14 cellular contexts compared by ENCODE assay signal in genomic region chr7:91128574-91129348, GRCh38.
A peak's percentile ranks its signal among the peaks of the same experiment; 100 is the strongest.
DNase-seq lines count a peak whose midpoint lies in the region; ATAC-seq and TF ChIP-seq lines count a peak whose summit lies in the region.
"Had no signal": no experiment of that assay in that cellular context is flagged by ENCODE, and none has a peak within 500 bp of the region (broad histone marks: within the 10 kb centered on the region; RNA-seq: fewer than 3 reads in every experiment).

No MANE protein-coding gene starts in this region.

- H3K36me3 ChIP-seq in heart left ventricle (no peaks in the 10 kb centered on the region), endodermal cell (ENCODE audit: control insufficient read depth, insufficient read depth, low read length) (no peaks in the 10 kb centered on the region), right lobe of liver (no peaks in the 10 kb centered on the region), vagina (no peaks in the 10 kb centered on the region)
- H3K36me3 ChIP-seq: ascending aorta had no signal

- H3K27ac Mint-ChIP-seq in endodermal cell = no peak overlapping the region
- H3K27ac Mint-ChIP-seq: CD8-positive, alpha-beta T cell had no signal

- DNase-seq in Right ventricle myocardium inferior (ENCODE audit: missing footprints) (peak; percentile 64), heart left ventricle (no peak), endodermal cell (peak; percentile 51), right lobe of liver (no peak), vagina (ENCODE audit: extremely low spot score in 2 of 2) (no peak), SKM-1 (lab: John Stamatoyannopoulos, UW; ENCODE audit: unreplicated experiment) (no peak), Ammon's horn (ENCODE audit: low spot score) (no peak), COLO668 (lab: John Stamatoyannopoulos, UW; ENCODE audit: unreplicated experiment) (no peak)
- DNase-seq: activated CD4-positive, CD25-positive, alpha-beta regulatory T cell; activated effector memory CD4-positive, alpha-beta T cell treated with Interleukin-2 at 50 U/mL for 16 hours; CD8-positive, alpha-beta T cell; NCI-H187; NCI-H510A treated with DMSO at 0.1 percent for 48 hours had no signal

- intact Hi-C loops in Right ventricle myocardium inferior (cut with DNase I) = no loop called here
- intact Hi-C loops in heart left ventricle (cut with DNase I) = no loop called here
- intact Hi-C loops in right lobe of liver (cut with DNase I) = no loop called here
- intact Hi-C loops in vagina (cut with DNase I) = no loop called here

- H3K27ac ChIP-seq in heart left ventricle (no peak overlapping the region), endodermal cell (ENCODE audit: low read depth, low read length) (no peak overlapping the region), right lobe of liver (no peak overlapping the region), vagina (peak overlapping the region; percentile 15)
- H3K27ac ChIP-seq: ascending aorta had no signal

- TF ChIP-seq POLR2A in heart left ventricle (IDR thresholded peaks at IDR 0.05) (no peak), right lobe of liver (IDR thresholded peaks at IDR 0.05) (no peak), vagina (IDR thresholded peaks at IDR 0.05) (no peak)

- no peaks in the 10 kb centered on the region for H3K36me3 Mint-ChIP-seq in endodermal cell (ENCODE audit: low read depth)
- H3K36me3 Mint-ChIP-seq: CD8-positive, alpha-beta T cell had no signal

- peak overlapping the region in 2 of 12 donors; percentile 5 to 25 for H3K4me3 ChIP-seq in heart left ventricle
- H3K4me3 ChIP-seq in endodermal cell (ENCODE audit: low read length) = no peak overlapping the region
- H3K4me3 ChIP-seq in right lobe of liver = no peak overlapping the region
- no peak overlapping the region for H3K4me3 ChIP-seq in vagina

- WGBS in heart left ventricle, 4 donors = 76 to 83% (median 81%) methylated on average over 6 of the region's 6 CpGs
- WGBS in endodermal cell (ENCODE audit: insufficient coverage in 1 of 2, insufficient read length in 1 of 2), 2 experiments = 75 to 92% methylated on average over 3 to 6 of the region's 6 CpGs
- 62% methylated on average over 6 of the region's 6 CpGs for WGBS in right lobe of liver (ENCODE audit: insufficient coverage, low coverage, low lambda C conversion rate, missing lambda C conversion rate)

- no peaks in the 10 kb centered on the region for H3K9me3 Mint-ChIP-seq in endodermal cell
- H3K9me3 Mint-ChIP-seq: CD8-positive, alpha-beta T cell had no signal

- H3K4me3 Mint-ChIP-seq in endodermal cell = no peak overlapping the region
- H3K4me3 Mint-ChIP-seq: CD8-positive, alpha-beta T cell had no signal

- no peak overlapping the region for H3K9ac ChIP-seq in endodermal cell (ENCODE audit: extremely low read depth, low read length, poor library complexity, severe bottlenecking)

- H3K4me1 Mint-ChIP-seq in endodermal cell = peaks cover 13% of the 10 kb centered on the region

- H3K27me3 ChIP-seq in heart left ventricle (no peaks in the 10 kb centered on the region), endodermal cell (ENCODE audit: control insufficient read depth, insufficient read depth, low read length, poor library complexity, severe bottlenecking) (no peaks in the 10 kb centered on the region), right lobe of liver (no peaks in the 10 kb centered on the region), vagina (no peaks in the 10 kb centered on the region)
- H3K27me3 ChIP-seq: ascending aorta had no signal

- no peaks in the 10 kb centered on the region for H3K27me3 Mint-ChIP-seq in endodermal cell (ENCODE audit: insufficient read depth)

- H3K4me1 ChIP-seq in heart left ventricle (peaks cover 0 to 2% (median 0%) of the 10 kb centered on the region in 12 donors), endodermal cell (ENCODE audit: control insufficient read depth, insufficient read depth, low read length) (peaks cover 5% of the 10 kb centered on the region), right lobe of liver (no peaks in the 10 kb centered on the region), vagina (peaks cover 17% of the 10 kb centered on the region)
- H3K4me1 ChIP-seq: ascending aorta had no signal

- H3K9me3 ChIP-seq in heart left ventricle (no peaks in the 10 kb centered on the region), endodermal cell (ENCODE audit: control insufficient read depth, low read length) (no peaks in the 10 kb centered on the region), right lobe of liver (no peaks in the 10 kb centered on the region), vagina (no peaks in the 10 kb centered on the region)
- H3K9me3 ChIP-seq: ascending aorta had no signal

- ATAC-seq in Right ventricle myocardium inferior (no peak), heart left ventricle (no peak), right lobe of liver (peak in 3 of 4 donors; percentile 25 to 42 (median 36))
- ATAC-seq: CD8-positive, alpha-beta T cell had no signal

- TF ChIP-seq CTCF in heart left ventricle (IDR thresholded peaks at IDR 0.05) (no peak), endodermal cell (conservative IDR thresholded peaks at IDR 0.05) (no peak), right lobe of liver (IDR thresholded peaks at IDR 0.05) (no peak), vagina (IDR thresholded peaks at IDR 0.05) (no peak)

Comparison
In these comparisons a context has a peak if more than half of its experiments do, and no peak if none do; other contexts are left out.
1. DNase-seq: peak in Right ventricle myocardium inferior (single experiment) and endodermal cell (single experiment); none in heart left ventricle (0 of 5), right lobe of liver (0 of 3), vagina (0 of 2), SKM-1 (single experiment), Ammon's horn (single experiment) and COLO668 (single experiment).
2. ATAC-seq: peak in right lobe of liver (3 of 4); none in Right ventricle myocardium inferior (single experiment) and heart left ventricle (0 of 4).